Comparison of ENCODE assay signal across 1 cellular context in the genomic region with DNA sequence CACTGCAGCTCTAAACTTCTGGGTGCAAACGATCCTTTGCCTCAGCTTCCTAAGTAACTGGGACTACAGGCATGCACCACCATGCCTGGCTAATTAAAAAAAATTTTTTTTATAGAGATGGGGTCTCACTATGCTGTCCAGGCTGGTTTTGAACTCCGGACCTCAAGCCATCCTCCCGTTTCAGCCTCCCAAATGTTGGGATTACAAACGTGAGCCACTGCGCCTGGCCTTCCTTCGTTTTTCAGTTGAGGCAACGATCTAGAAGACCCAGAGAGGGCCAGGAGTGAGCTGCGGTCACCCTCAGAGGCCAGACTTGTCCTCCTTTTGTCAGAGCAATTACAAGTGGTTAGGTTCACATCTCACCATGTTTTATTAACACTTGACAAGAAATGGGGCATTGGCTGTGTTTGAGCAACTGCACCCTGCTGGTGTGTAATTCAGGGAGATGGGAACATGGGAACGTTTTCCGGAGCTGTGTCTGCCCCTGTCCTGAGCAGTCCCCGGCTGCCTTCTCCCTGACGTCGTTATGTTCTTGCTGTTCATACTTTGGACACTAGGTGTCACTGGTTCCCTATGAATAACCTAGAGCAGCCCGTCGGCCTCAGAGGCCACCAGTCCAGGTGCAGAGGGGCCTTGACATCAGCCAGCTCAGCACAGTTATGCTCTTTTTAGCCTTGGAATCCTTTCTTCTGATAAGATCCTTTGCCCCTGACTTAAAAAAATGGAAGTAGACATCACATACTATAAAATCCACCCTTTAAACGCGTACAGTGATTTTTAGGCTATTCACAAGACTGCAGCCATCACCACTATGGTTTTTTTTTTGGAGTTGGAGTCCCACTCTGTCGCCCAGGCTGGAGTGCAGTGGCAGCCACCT.
TF ChIP-seq lines count a peak whose summit lies in the region.

No MANE protein-coding gene starts in this region.

TF ChIP-seq in H1, 55 proteins besides CTCF, POLR2A, EP300 and RAD21 (continued from another document):
- TF ChIP-seq, protein P1, sequence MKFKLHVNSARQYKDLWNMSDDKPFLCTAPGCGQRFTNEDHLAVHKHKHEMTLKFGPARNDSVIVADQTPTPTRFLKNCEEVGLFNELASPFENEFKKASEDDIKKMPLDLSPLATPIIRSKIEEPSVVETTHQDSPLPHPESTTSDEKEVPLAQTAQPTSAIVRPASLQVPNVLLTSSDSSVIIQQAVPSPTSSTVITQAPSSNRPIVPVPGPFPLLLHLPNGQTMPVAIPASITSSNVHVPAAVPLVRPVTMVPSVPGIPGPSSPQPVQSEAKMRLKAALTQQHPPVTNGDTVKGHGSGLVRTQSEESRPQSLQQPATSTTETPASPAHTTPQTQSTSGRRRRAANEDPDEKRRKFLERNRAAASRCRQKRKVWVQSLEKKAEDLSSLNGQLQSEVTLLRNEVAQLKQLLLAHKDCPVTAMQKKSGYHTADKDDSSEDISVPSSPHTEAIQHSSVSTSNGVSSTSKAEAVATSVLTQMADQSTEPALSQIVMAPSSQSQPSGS (IDR thresholded peaks at IDR 0.05; ENCODE audit: low read length) = 0 out of 2 replicates have a peak, but pooled peaks have one; percentile 53
- TF ChIP-seq EZH2 (IDR thresholded peaks at IDR 0.05; ENCODE audit: low read depth, low read length, severe bottlenecking) (no peak), KDM1A (IDR thresholded peaks at IDR 0.05; ENCODE audit: borderline replicate concordance, low read length) (peak; percentile 26; the same call in 1 of the 2 replicates), SAP30 (IDR thresholded peaks at IDR 0.05; ENCODE audit: insufficient read depth, insufficient replicate concordance, low read length) (no peak), BACH1 (IDR thresholded peaks at IDR 0.05; ENCODE audit: low read length) (no peak)
